Comparison of ENCODE assay signal across 10 cellular contexts in genomic region chr13:48749144-48749543, GRCh38.
DNase-seq lines count a peak whose midpoint lies in the region; ATAC-seq and TF ChIP-seq lines count a peak whose summit lies in the region.
"Had no signal": no experiment of that assay in that cellular context is flagged by ENCODE, and none has a peak within 500 bp of the region (broad histone marks: within the 10 kb centered on the region; RNA-seq: fewer than 3 reads in every experiment).

No MANE protein-coding gene starts in this region.

- H3K4me3 Mint-ChIP-seq in natural killer cell treated with Interleukin-12 subunit alpha and Interleukin-12 subunit beta and Interleukin-15 and Interleukin-18, amount 100 ng/mL, for 72 hours, result peak overlapping the region; percentile 63
- no peak overlapping the region for H3K4me3 Mint-ChIP-seq in natural killer cell
- H3K4me3 Mint-ChIP-seq: activated naive CD8-positive, alpha-beta T cell treated with anti-CD3 and anti-CD28 coated beads, Interleukin-2, amount 10 ng/mL, durations not matched to agents 7 days and 5 days; B cell had no signal

- no peaks in the 10 kb centered on the region for H3K27me3 ChIP-seq in vagina

- H3K9me3 ChIP-seq in vagina, result no peaks in the 10 kb centered on the region

- H3K9me3 Mint-ChIP-seq in natural killer cell treated with Interleukin-12 subunit alpha and Interleukin-12 subunit beta and Interleukin-15 and Interleukin-18, amount 100 ng/mL, for 72 hours, result no peaks in the 10 kb centered on the region
- H3K9me3 Mint-ChIP-seq in natural killer cell, result no peaks in the 10 kb centered on the region
- H3K9me3 Mint-ChIP-seq: activated naive CD8-positive, alpha-beta T cell treated with anti-CD3 and anti-CD28 coated beads, Interleukin-2, amount 10 ng/mL, durations not matched to agents 7 days and 5 days had no signal

- ATAC-seq in natural killer cell treated with Interleukin-12 subunit alpha and Interleukin-12 subunit beta and Interleukin-15 and Interleukin-18, amount 100 ng/mL, for 72 hours, result peak; percentile 23 to 40
- no peak for ATAC-seq in natural killer cell
- ATAC-seq in left ventricle myocardium superior, result peak; percentile 2
- no peak for ATAC-seq in GM18519 (IDR thresholded peaks at IDR 0.05; ENCODE audit: low FRiP score, unreplicated experiment)
- ATAC-seq in HG02973 (IDR thresholded peaks at IDR 0.05; ENCODE audit: unreplicated experiment), result no peak

- H3K27ac ChIP-seq in vagina, result peak overlapping the region; percentile 79

- peaks cover 15 to 20% of the 10 kb centered on the region in 2 donors for H3K4me1 Mint-ChIP-seq in natural killer cell treated with Interleukin-12 subunit alpha and Interleukin-12 subunit beta and Interleukin-15 and Interleukin-18, amount 100 ng/mL, for 72 hours (ENCODE audit: low read depth in 2 of 2)
- peaks cover 0 to 4% of the 10 kb centered on the region in 2 donors for H3K4me1 Mint-ChIP-seq in natural killer cell

- no peak for TF ChIP-seq POLR2A in vagina (IDR thresholded peaks at IDR 0.05)

- in situ Hi-C loops in astrocyte of the spinal cord (cut with HindIII; ENCODE audit: low sequenced_read_pairs), result no loop called here

- H3K27me3 Mint-ChIP-seq in natural killer cell treated with Interleukin-12 subunit alpha and Interleukin-12 subunit beta and Interleukin-15 and Interleukin-18, amount 100 ng/mL, for 72 hours, result peaks cover 0 to 4% of the 10 kb centered on the region in 2 donors
- H3K27me3 Mint-ChIP-seq in natural killer cell (ENCODE audit: low read depth in 2 of 2), result peaks cover 0 to 13% of the 10 kb centered on the region in 2 donors
- H3K27me3 Mint-ChIP-seq: activated naive CD8-positive, alpha-beta T cell treated with anti-CD3 and anti-CD28 coated beads, Interleukin-2, amount 10 ng/mL, durations not matched to agents 7 days and 5 days had no signal

- intact Hi-C loops in natural killer cell (cut with micrococcal nuclease), result no loop called here
- intact Hi-C loops in left ventricle myocardium superior (cut with micrococcal nuclease), result no loop called here
- intact Hi-C loops in vagina (cut with DNase I), result no loop called here

- DNase-seq in natural killer cell treated with Interleukin-12 subunit alpha and Interleukin-12 subunit beta and Interleukin-15 and Interleukin-18, amount 100 ng/mL, for 72 hours (ENCODE audit: low spot score), result no peak
- DNase-seq in natural killer cell (no peak), astrocyte of the spinal cord (ENCODE audit: low read depth, low spot score) (peak; percentile 71), left ventricle myocardium superior (no peak), vagina (ENCODE audit: extremely low spot score in 2 of 2) (no peak), islet precursor cell (no peak)
- DNase-seq: activated naive CD8-positive, alpha-beta T cell treated with anti-CD3 and anti-CD28 coated beads, Interleukin-2, amount 10 ng/mL, durations not matched to agents 7 days and 5 days had no signal

- peaks cover 22% of the 10 kb centered on the region for H3K4me1 ChIP-seq in vagina

- H3K4me3 ChIP-seq in astrocyte of the spinal cord (ENCODE audit: low read depth, low read length), result no peak overlapping the region
- no peak overlapping the region for H3K4me3 ChIP-seq in vagina

- H3K27ac Mint-ChIP-seq in natural killer cell treated with Interleukin-12 subunit alpha and Interleukin-12 subunit beta and Interleukin-15 and Interleukin-18, amount 100 ng/mL, for 72 hours, result peak overlapping the region; percentile 75 to 87
- H3K27ac Mint-ChIP-seq in natural killer cell, result no peak overlapping the region
- H3K27ac Mint-ChIP-seq: activated naive CD8-positive, alpha-beta T cell treated with anti-CD3 and anti-CD28 coated beads, Interleukin-2, amount 10 ng/mL, durations not matched to agents 7 days and 5 days; B cell had no signal

- TF ChIP-seq CTCF in natural killer cell (IDR thresholded peaks at IDR 0.05) (no peak), astrocyte of the spinal cord (IDR thresholded peaks at IDR 0.05; ENCODE audit: low read depth, low read length) (no peak), vagina (IDR thresholded peaks at IDR 0.05) (no peak)

- H3K36me3 ChIP-seq in vagina, result no peaks in the 10 kb centered on the region

- no peaks in the 10 kb centered on the region for H3K36me3 Mint-ChIP-seq in natural killer cell treated with Interleukin-12 subunit alpha and Interleukin-12 subunit beta and Interleukin-15 and Interleukin-18, amount 100 ng/mL, for 72 hours
- no peaks in the 10 kb centered on the region for H3K36me3 Mint-ChIP-seq in natural killer cell
- H3K36me3 Mint-ChIP-seq: activated naive CD8-positive, alpha-beta T cell treated with anti-CD3 and anti-CD28 coated beads, Interleukin-2, amount 10 ng/mL, durations not matched to agents 7 days and 5 days had no signal

Comparison
In these comparisons a context has a peak if more than half of its experiments do, and no peak if none do; other contexts are left out.
1. ATAC-seq: peak in natural killer cell treated with Interleukin-12 subunit alpha and Interleukin-12 subunit beta and Interleukin-15 and Interleukin-18, amount 100 ng/mL, for 72 hours (2 of 2) and left ventricle myocardium superior (single experiment); none in natural killer cell (0 of 3), GM18519 (single experiment) and HG02973 (single experiment).
2. H3K27ac Mint-ChIP-seq: peak in natural killer cell treated with Interleukin-12 subunit alpha and Interleukin-12 subunit beta and Interleukin-15 and Interleukin-18, amount 100 ng/mL, for 72 hours (2 of 2); none in natural killer cell (0 of 2).